ENCODE assay signal across 8 cellular contexts in the genomic region with DNA sequence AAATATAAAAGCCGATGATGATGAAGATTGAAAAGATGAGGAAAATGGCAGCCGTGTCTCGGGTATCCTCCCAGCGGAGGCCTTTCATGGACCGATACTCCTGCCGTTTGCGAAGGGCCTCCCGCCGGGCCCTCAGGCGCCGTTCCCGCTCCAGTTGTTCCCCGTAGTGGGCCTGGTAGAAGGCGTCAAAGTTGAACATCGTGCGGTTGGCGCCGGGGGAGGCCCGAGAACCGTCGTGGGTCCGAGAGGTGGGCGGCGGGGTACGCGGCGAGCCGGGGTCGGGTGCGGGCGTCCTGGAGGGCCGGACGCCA. TPM values are rescaled to one million over a fixed set of nuclear protein-coding genes. Genes with fewer than 3 reads are reported as not detected.
A peak's percentile ranks its signal among the peaks of the same experiment; 100 is the strongest.
DNase-seq lines count a peak whose midpoint lies in the region; ATAC-seq and TF ChIP-seq lines count a peak whose summit lies in the region.

No MANE protein-coding gene starts in this region.

- no peak overlapping the region for H3K23ac ChIP-seq in mesendoderm (ENCODE audit: low read length)

- no peaks in the 10 kb centered on the region for H3K27me3 ChIP-seq in CD4-positive, alpha-beta memory T cell (ENCODE audit: insufficient read depth, low read length)
- no peaks in the 10 kb centered on the region for H3K27me3 ChIP-seq in brain microvascular endothelial cell (replicated peaks)
- H3K27me3 ChIP-seq in mesendoderm (ENCODE audit: insufficient read depth, low read length, poor library complexity): no peaks in the 10 kb centered on the region

- peak overlapping the region; percentile 40 for H4K8ac ChIP-seq in mesendoderm (ENCODE audit: low read depth, low read length)

- peak overlapping the region; percentile 94 to 99 (median 96) for H3K4me3 Mint-ChIP-seq in CD4-positive, alpha-beta memory T cell

- H3K27me3 Mint-ChIP-seq in CD4-positive, alpha-beta memory T cell: no peaks in the 10 kb centered on the region

- H3K4me2 ChIP-seq in mesendoderm (ENCODE audit: low read length): peak overlapping the region; percentile 86

- peak overlapping the region; percentile 92 for H3K9ac ChIP-seq in mesendoderm (ENCODE audit: low read length)

- in situ Hi-C loops in brain microvascular endothelial cell (cut with HindIII; ENCODE audit: low pct_ligation_motif_present, low sequenced_read_pairs): no loop called here

- H3K27ac Mint-ChIP-seq in CD4-positive, alpha-beta memory T cell: peak overlapping the region; percentile 78 to 97 (median 94)

- no peaks in the 10 kb centered on the region for H3K9me3 ChIP-seq in CD4-positive, alpha-beta memory T cell (ENCODE audit: control insufficient read depth in 1 of 2, low read length in 2 of 2)

- peaks cover 15 to 47% (median 30%) of the 10 kb centered on the region in 4 donors for H3K4me1 Mint-ChIP-seq in CD4-positive, alpha-beta memory T cell

- H2BK120ac ChIP-seq in mesendoderm (ENCODE audit: low read depth, low read length): no peak overlapping the region

- no peak overlapping the region for H3K18ac ChIP-seq in mesendoderm (ENCODE audit: low read length)

- DNase-seq in CD4-positive, alpha-beta memory T cell: no peak
- DNase-seq in brain microvascular endothelial cell (no peak), mesendoderm (no peak), cortex of kidney (lab: John Stamatoyannopoulos, UW) (no peak), NCI-H128 (lab: John Stamatoyannopoulos, UW; ENCODE audit: unreplicated experiment) (no peak)

- no peaks in the 10 kb centered on the region for H3K9me3 Mint-ChIP-seq in CD4-positive, alpha-beta memory T cell

- H3K56ac ChIP-seq in mesendoderm (ENCODE audit: low read length): peak overlapping the region; percentile 97

- no CpG with 5 or more reads among the region's 33 CpGs for WGBS in mesendoderm (ENCODE audit: extremely low coverage, insufficient coverage, low lambda C conversion rate)

- H2BK15ac ChIP-seq in mesendoderm (replicated peaks; ENCODE audit: low read depth): no peak overlapping the region

- intact Hi-C loops in CD4-positive, alpha-beta memory T cell (cut with micrococcal nuclease): loop anchor here (1.0 kb wide), 5 partner anchors 15 to 125 kb away; a partner anchor contains a TSS

- peaks cover 28% of the 10 kb centered on the region for H3K4me1 ChIP-seq in CD4-positive, alpha-beta memory T cell (ENCODE audit: insufficient read depth, low read length)
- peaks cover 4% of the 10 kb centered on the region for H3K4me1 ChIP-seq in mesendoderm (ENCODE audit: control insufficient read depth, low read depth, low read length)

- CTCF ChIA-PET in CD4-positive, alpha-beta memory T cell (lab: Charles Lee; ENCODE audit: partially characterized antibody): no interaction called here

- no peak for TF ChIP-seq CTCF in brain microvascular endothelial cell (IDR thresholded peaks at IDR 0.05; ENCODE audit: low read depth, low read length, missing control alignments)

- H3K79me1 ChIP-seq in mesendoderm (ENCODE audit: low read length): peaks cover 28% of the 10 kb centered on the region

- H3K36me3 ChIP-seq in CD4-positive, alpha-beta memory T cell (ENCODE audit: insufficient read depth, low read length): peaks cover 14% of the 10 kb centered on the region
- H3K36me3 ChIP-seq in brain microvascular endothelial cell (replicated peaks) (peaks cover 15% of the 10 kb centered on the region), mesendoderm (ENCODE audit: control insufficient read depth, insufficient read depth, low read length) (peaks cover 7% of the 10 kb centered on the region)

- H3K4ac ChIP-seq in mesendoderm (ENCODE audit: low read depth, low read length): no peak overlapping the region

- H3K36me3 Mint-ChIP-seq in CD4-positive, alpha-beta memory T cell: peaks cover 19 to 39% of the 10 kb centered on the region in 2 donors

- no peak overlapping the region for H2AK5ac ChIP-seq in mesendoderm (ENCODE audit: low read length)

- H4K5ac ChIP-seq in mesendoderm (ENCODE audit: low read length): no peak overlapping the region

- POLR2A ChIA-PET in CD4-positive, alpha-beta memory T cell (lab: Charles Lee; ENCODE audit: partially characterized antibody): no interaction called here

- H3K4me3 ChIP-seq in CD4-positive, alpha-beta memory T cell (ENCODE audit: low read length in 2 of 2): peak overlapping the region; percentile 25 to 89
- H3K4me3 ChIP-seq in brain microvascular endothelial cell (ENCODE audit: low read depth, low read length) (peak overlapping the region; percentile 95), mesendoderm (ENCODE audit: low read length) (peak overlapping the region; percentile 90)

- H3K27ac ChIP-seq in CD4-positive, alpha-beta memory T cell (ENCODE audit: low read depth, low read length): peak overlapping the region; percentile 78
- peak overlapping the region; percentile 94 for H3K27ac ChIP-seq in brain microvascular endothelial cell
- H3K27ac ChIP-seq in mesendoderm (ENCODE audit: low read depth, low read length): no peak overlapping the region

- peak; percentile 13 for ATAC-seq in HG03045 (IDR thresholded peaks at IDR 0.05; ENCODE audit: unreplicated experiment)
- no peak for ATAC-seq in GM18907 (IDR thresholded peaks at IDR 0.05; ENCODE audit: unreplicated experiment)
- ATAC-seq in HG03139 (IDR thresholded peaks at IDR 0.05; ENCODE audit: unreplicated experiment): no peak

- no peak overlapping the region for H2BK5ac ChIP-seq in mesendoderm (ENCODE audit: low read length)

- H3K79me2 ChIP-seq in mesendoderm (ENCODE audit: control insufficient read depth, insufficient read depth, low read length): peaks cover 48% of the 10 kb centered on the region

RNA-seq across cellular contexts. Expression of a gene that starts 0.6 kb away (rescaled TPM):
- total RNA-seq in CD4-positive, alpha-beta memory T cell: 10 to 100 TPM; 16.3 to 16.5 TPM
- 1 to 10 TPM; 8.3 to 9.4 TPM for polyA plus RNA-seq in CD4-positive, alpha-beta memory T cell
- 7.6 TPM for polyA plus RNA-seq in mesendoderm (2013, experiment 1 of 2)
- polyA plus RNA-seq in mesendoderm (2013, experiment 2 of 2): 7.6 TPM

RNA-seq across cellular contexts. Expression of a gene that starts 0.7 kb away (rescaled TPM):
- total RNA-seq in CD4-positive, alpha-beta memory T cell: 10 to 100 TPM; 54.3 to 60.6 TPM
- polyA plus RNA-seq in CD4-positive, alpha-beta memory T cell: 100 to 1,000 TPM; 114 to 187 TPM
- 149 TPM for polyA plus RNA-seq in mesendoderm (2013, experiment 1 of 2)
- polyA plus RNA-seq in mesendoderm (2013, experiment 2 of 2): 149 TPM

RNA-seq across cellular contexts. Expression of a gene that starts 15.1 kb away (rescaled TPM):
- total RNA-seq in CD4-positive, alpha-beta memory T cell: not detected
- polyA plus RNA-seq in CD4-positive, alpha-beta memory T cell: not detected
- 1.1 TPM for polyA plus RNA-seq in mesendoderm (2013, experiment 1 of 2)
- 1.1 TPM for polyA plus RNA-seq in mesendoderm (2013, experiment 2 of 2)

RNA-seq across cellular contexts. Expression of a gene that starts 36.8 kb away (rescaled TPM):
- total RNA-seq in CD4-positive, alpha-beta memory T cell: 1 to 10 TPM; 7.5 to 8.3 TPM
- polyA plus RNA-seq in CD4-positive, alpha-beta memory T cell: 1 to 10 TPM; 1.2 to 3.3 TPM
- polyA plus RNA-seq in mesendoderm (2013, experiment 1 of 2): 4.8 TPM
- 5.3 TPM for polyA plus RNA-seq in mesendoderm (2013, experiment 2 of 2)

RNA-seq across cellular contexts. Expression of a gene that starts 55.9 kb away (rescaled TPM):
- 10 to 100 TPM; 22.3 to 23.9 TPM for total RNA-seq in CD4-positive, alpha-beta memory T cell
- polyA plus RNA-seq in CD4-positive, alpha-beta memory T cell: 10 to 100 TPM in 1 of 2 donors, 1 to 10 TPM in 1; 7.4 to 13.1 TPM
- 9.8 TPM for polyA plus RNA-seq in mesendoderm (2013, experiment 1 of 2)
- polyA plus RNA-seq in mesendoderm (2013, experiment 2 of 2): 10.8 TPM
